In genomic region chr17:63596856-63597557, GRCh38 we compare ENCODE assay signal across 26 cellular contexts. TPM values are rescaled to one million over a fixed set of nuclear protein-coding genes. Genes with fewer than 3 reads are reported as not detected.
A peak's percentile ranks its signal among the peaks of the same experiment; 100 is the strongest.
DNase-seq lines count a peak whose midpoint lies in the region; ATAC-seq and TF ChIP-seq lines count a peak whose summit lies in the region.
"Had no signal": no experiment of that assay in that cellular context is flagged by ENCODE, and none has a peak within 500 bp of the region (broad histone marks: within the 10 kb centered on the region; RNA-seq: fewer than 3 reads in every experiment).

No MANE protein-coding gene starts in this region.

- H3K36me3 ChIP-seq in CD8-positive, alpha-beta T cell (ENCODE audit: insufficient read depth, low read length): no peaks in the 10 kb centered on the region

- CTCF ChIA-PET in activated CD8-positive, alpha-beta T cell treated with anti-CD3 and anti-CD28 coated beads for 36 hours (lab: Charles Lee): interaction anchor here (1.0 kb wide), 1 partner anchor 36 kb away, joined by 3 read pairs; no protein-coding TSS in a partner anchor
- CTCF ChIA-PET in activated CD8-positive, alpha-beta T cell treated with anti-CD3 and anti-CD28 coated beads, Interleukin-2, amount 10 ng/mL, durations not matched to agents 7 days and 5 days (lab: Charles Lee): interaction anchor here (1.2 to 2.3 kb wide), 4 partner anchors 10 to 171 kb away, joined by 3 to 18 read pairs (median 4); no protein-coding TSS in a partner anchor
- CTCF ChIA-PET in CD8-positive, alpha-beta T cell (lab: Charles Lee): interaction anchor here (1.2 kb wide), 1 partner anchor 15 kb away, joined by 9 read pairs; no protein-coding TSS in a partner anchor
- CTCF ChIA-PET in T-cell (lab: Charles Lee): interaction anchor here (0.5 to 0.7 kb wide), 2 partner anchors 47 to 190 kb away, joined by 3 read pairs; no protein-coding TSS in a partner anchor

- no peaks in the 10 kb centered on the region for H3K27me3 Mint-ChIP-seq in activated CD8-positive, alpha-beta T cell treated with anti-CD3 and anti-CD28 coated beads for 36 hours
- H3K27me3 Mint-ChIP-seq in activated CD8-positive, alpha-beta T cell treated with anti-CD3 and anti-CD28 coated beads, Interleukin-2, amount 10 ng/mL, durations not matched to agents 7 days and 5 days (ENCODE audit: low read depth): no peaks in the 10 kb centered on the region
- no peaks in the 10 kb centered on the region for H3K27me3 Mint-ChIP-seq in CD8-positive, alpha-beta T cell (ENCODE audit: low read depth)
- H3K27me3 Mint-ChIP-seq in T-cell (no peaks in the 10 kb centered on the region), mesothelial cell of epicardium (ENCODE audit: low read depth) (no peaks in the 10 kb centered on the region), osteocyte (ENCODE audit: unreplicated experiment) (no peaks in the 10 kb centered on the region)
- no peaks in the 10 kb centered on the region for H3K27me3 Mint-ChIP-seq in effector memory CD8-positive, alpha-beta T cell
- H3K27me3 Mint-ChIP-seq: dendritic cell treated with granulocyte-macrophage colony-stimulating factor and Interleukin-4, amounts not matched to agents 40 ng/mL and 50 ng/mL, for 4 days had no signal

- H3K27me3 ChIP-seq in CD8-positive, alpha-beta T cell (ENCODE audit: insufficient read depth, low read length): no peaks in the 10 kb centered on the region
- H3K27me3 ChIP-seq: body of pancreas, esophagus muscularis mucosa, foreskin keratinocyte, heart right ventricle, tibial nerve had no signal

- H3K4me3 Mint-ChIP-seq in activated CD8-positive, alpha-beta T cell treated with anti-CD3 and anti-CD28 coated beads for 36 hours: no peak overlapping the region
- no peak overlapping the region for H3K4me3 Mint-ChIP-seq in activated CD8-positive, alpha-beta T cell treated with anti-CD3 and anti-CD28 coated beads, Interleukin-2, amount 10 ng/mL, durations not matched to agents 7 days and 5 days
- no peak overlapping the region for H3K4me3 Mint-ChIP-seq in CD8-positive, alpha-beta T cell
- H3K4me3 Mint-ChIP-seq in T-cell: no peak overlapping the region
- H3K4me3 Mint-ChIP-seq in effector memory CD8-positive, alpha-beta T cell: peak overlapping the region; percentile 68 to 74
- H3K4me3 Mint-ChIP-seq in mesothelial cell of epicardium: no peak overlapping the region
- H3K4me3 Mint-ChIP-seq in osteocyte (ENCODE audit: unreplicated experiment): no peak overlapping the region
- H3K4me3 Mint-ChIP-seq: dendritic cell treated with granulocyte-macrophage colony-stimulating factor and Interleukin-4, amounts not matched to agents 40 ng/mL and 50 ng/mL, for 4 days had no signal

- ATAC-seq in activated CD8-positive, alpha-beta T cell treated with anti-CD3 and anti-CD28 coated beads for 36 hours: no peak
- ATAC-seq in activated CD8-positive, alpha-beta T cell treated with anti-CD3 and anti-CD28 coated beads, Interleukin-2, amount 10 ng/mL, durations not matched to agents 7 days and 5 days: no peak
- ATAC-seq in CD8-positive, alpha-beta T cell: peak; percentile 37
- peak in 1 of 4 experiments; percentile 51 for ATAC-seq in T-cell (replicated peaks in 1 of 4)
- peak; percentile 62 for ATAC-seq in effector memory CD8-positive, alpha-beta T cell (replicated peaks)
- ATAC-seq: A549, body of pancreas, foreskin keratinocyte, heart right ventricle had no signal

- DNase-seq in activated CD8-positive, alpha-beta T cell treated with anti-CD3 and anti-CD28 coated beads for 36 hours: no peak
- no peak for DNase-seq in activated CD8-positive, alpha-beta T cell treated with anti-CD3 and anti-CD28 coated beads, Interleukin-2, amount 10 ng/mL, durations not matched to agents 7 days and 5 days
- no peak for DNase-seq in CD8-positive, alpha-beta T cell
- DNase-seq in T-cell (no peak), occipital lobe (lab: John Stamatoyannopoulos, UW) (no peak), mesothelial cell of epicardium (ENCODE audit: low spot score in 2 of 2, unreplicated experiment in 2 of 2) (no peak), osteocyte (ENCODE audit: extremely low spot score, unreplicated experiment) (no peak)
- no peak for DNase-seq in effector memory CD8-positive, alpha-beta T cell
- DNase-seq: activated CD4-positive, alpha-beta T cell treated with anti-CD3 and anti-CD28 coated beads, Interleukin-2, amount 50 U/mL, for 4 hours; activated naive CD4-positive, alpha-beta T cell; activated T-cell treated with anti-CD3 and anti-CD28 coated beads for 4 hours; body of pancreas; DMS 273 treated with DMSO at 0.1 percent for 48 hours; foreskin keratinocyte; H7; heart right ventricle; kidney glomerular epithelial cell; NCI-H1092; NCI-H1694; NCI-H446 treated with DMSO at 0.1 percent for 48 hours; stimulated activated CD4-positive, alpha-beta T cell treated with anti-CD3 and anti-CD28 coated beads, Interleukin-4, amount 100 ng/mL, for 24 hours; T1000 had no signal

- H3K9me3 ChIP-seq in CD8-positive, alpha-beta T cell (ENCODE audit: low read length): no peaks in the 10 kb centered on the region
- H3K9me3 ChIP-seq: A549, body of pancreas, esophagus muscularis mucosa, heart right ventricle, tibial nerve had no signal

- peaks cover 20% of the 10 kb centered on the region for H3K4me1 ChIP-seq in CD8-positive, alpha-beta T cell (ENCODE audit: insufficient read depth, low read length)
- H3K4me1 ChIP-seq: foreskin keratinocyte had no signal

- peak overlapping the region; percentile 11 for H3K27ac Mint-ChIP-seq in activated CD8-positive, alpha-beta T cell treated with anti-CD3 and anti-CD28 coated beads for 36 hours
- no peak overlapping the region for H3K27ac Mint-ChIP-seq in activated CD8-positive, alpha-beta T cell treated with anti-CD3 and anti-CD28 coated beads, Interleukin-2, amount 10 ng/mL, durations not matched to agents 7 days and 5 days
- H3K27ac Mint-ChIP-seq in CD8-positive, alpha-beta T cell: peak overlapping the region; percentile 87
- H3K27ac Mint-ChIP-seq in T-cell (peak overlapping the region; percentile 33 to 64), mesothelial cell of epicardium (no peak overlapping the region), osteocyte (ENCODE audit: unreplicated experiment) (no peak overlapping the region)
- peak overlapping the region; percentile 55 to 72 for H3K27ac Mint-ChIP-seq in effector memory CD8-positive, alpha-beta T cell
- H3K27ac Mint-ChIP-seq: dendritic cell treated with granulocyte-macrophage colony-stimulating factor and Interleukin-4, amounts not matched to agents 40 ng/mL and 50 ng/mL, for 4 days had no signal

- no peak overlapping the region for H3K4me3 ChIP-seq in CD8-positive, alpha-beta T cell (ENCODE audit: low read depth, low read length)
- H3K4me3 ChIP-seq: A549, body of pancreas, esophagus muscularis mucosa, heart right ventricle, tibial nerve had no signal

- no peaks in the 10 kb centered on the region for H3K9me3 Mint-ChIP-seq in activated CD8-positive, alpha-beta T cell treated with anti-CD3 and anti-CD28 coated beads for 36 hours
- no peaks in the 10 kb centered on the region for H3K9me3 Mint-ChIP-seq in activated CD8-positive, alpha-beta T cell treated with anti-CD3 and anti-CD28 coated beads, Interleukin-2, amount 10 ng/mL, durations not matched to agents 7 days and 5 days (ENCODE audit: insufficient read depth)
- no peaks in the 10 kb centered on the region for H3K9me3 Mint-ChIP-seq in CD8-positive, alpha-beta T cell
- H3K9me3 Mint-ChIP-seq in T-cell (no peaks in the 10 kb centered on the region), mesothelial cell of epicardium (no peaks in the 10 kb centered on the region), osteocyte (ENCODE audit: unreplicated experiment) (no peaks in the 10 kb centered on the region)
- no peaks in the 10 kb centered on the region for H3K9me3 Mint-ChIP-seq in effector memory CD8-positive, alpha-beta T cell
- H3K9me3 Mint-ChIP-seq: dendritic cell treated with granulocyte-macrophage colony-stimulating factor and Interleukin-4, amounts not matched to agents 40 ng/mL and 50 ng/mL, for 4 days had no signal

- H3K27ac ChIP-seq in CD8-positive, alpha-beta T cell (ENCODE audit: low read depth, low read length): no peak overlapping the region
- H3K27ac ChIP-seq: A549, body of pancreas, esophagus muscularis mucosa, foreskin keratinocyte, tibial nerve had no signal

- peaks cover 2% of the 10 kb centered on the region for H3K36me3 Mint-ChIP-seq in activated CD8-positive, alpha-beta T cell treated with anti-CD3 and anti-CD28 coated beads for 36 hours (ENCODE audit: low read depth)
- peaks cover 7% of the 10 kb centered on the region for H3K36me3 Mint-ChIP-seq in activated CD8-positive, alpha-beta T cell treated with anti-CD3 and anti-CD28 coated beads, Interleukin-2, amount 10 ng/mL, durations not matched to agents 7 days and 5 days (ENCODE audit: low read depth)
- H3K36me3 Mint-ChIP-seq in CD8-positive, alpha-beta T cell: peaks cover 25% of the 10 kb centered on the region
- H3K36me3 Mint-ChIP-seq in T-cell (no peaks in the 10 kb centered on the region), mesothelial cell of epicardium (no peaks in the 10 kb centered on the region), osteocyte (ENCODE audit: unreplicated experiment) (peaks cover 9% of the 10 kb centered on the region)
- H3K36me3 Mint-ChIP-seq in effector memory CD8-positive, alpha-beta T cell (ENCODE audit: insufficient read depth): peaks cover 6% of the 10 kb centered on the region

- no peak for TF ChIP-seq CTCF in activated CD8-positive, alpha-beta T cell treated with anti-CD3 and anti-CD28 coated beads for 36 hours (IDR thresholded peaks at IDR 0.05)
- no peak for TF ChIP-seq CTCF in CD8-positive, alpha-beta T cell (IDR thresholded peaks at IDR 0.05)
- TF ChIP-seq CTCF in mesothelial cell of epicardium (IDR thresholded peaks at IDR 0.05; ENCODE audit: unreplicated experiment) (no peak), osteocyte (IDR thresholded peaks at IDR 0.05) (no peak)

- intact Hi-C loops in activated CD8-positive, alpha-beta T cell treated with anti-CD3 and anti-CD28 coated beads for 36 hours (cut with micrococcal nuclease): no loop called here
- intact Hi-C loops in CD8-positive, alpha-beta T cell (cut with DNase I, micrococcal nuclease): no loop called here

- POLR2A ChIA-PET in activated CD8-positive, alpha-beta T cell treated with anti-CD3 and anti-CD28 coated beads for 36 hours (lab: Charles Lee): interaction anchor here (0.9 kb wide), 1 partner anchor 28 kb away, joined by 4 read pairs; no protein-coding TSS in a partner anchor
- POLR2A ChIA-PET in activated CD8-positive, alpha-beta T cell treated with anti-CD3 and anti-CD28 coated beads, Interleukin-2, amount 10 ng/mL, durations not matched to agents 7 days and 5 days (lab: Charles Lee): no interaction called here
- POLR2A ChIA-PET in CD8-positive, alpha-beta T cell (lab: Charles Lee): interaction anchor here (0.9 to 1.1 kb wide), 3 partner anchors 25 to 101 kb away, joined by 3 read pairs; partner anchors contain the start of gene MAP3K3
- POLR2A ChIA-PET in T-cell (lab: Charles Lee): interaction anchor here in 1 of 2 donors (0.7 to 1.3 kb wide), 2 partner anchors 14 to 28 kb away, joined by 3 to 6 read pairs; no protein-coding TSS in a partner anchor

- H3K4me1 Mint-ChIP-seq in activated CD8-positive, alpha-beta T cell treated with anti-CD3 and anti-CD28 coated beads for 36 hours (ENCODE audit: low read depth): peaks cover 35% of the 10 kb centered on the region
- H3K4me1 Mint-ChIP-seq in activated CD8-positive, alpha-beta T cell treated with anti-CD3 and anti-CD28 coated beads, Interleukin-2, amount 10 ng/mL, durations not matched to agents 7 days and 5 days (ENCODE audit: low read depth): peaks cover 31% of the 10 kb centered on the region
- H3K4me1 Mint-ChIP-seq in CD8-positive, alpha-beta T cell (ENCODE audit: low read depth): peaks cover 43% of the 10 kb centered on the region
- H3K4me1 Mint-ChIP-seq in T-cell (peaks cover 35 to 43% (median 40%) of the 10 kb centered on the region in 3 donors), mesothelial cell of epicardium (peaks cover 13% of the 10 kb centered on the region), osteocyte (ENCODE audit: unreplicated experiment) (peaks cover 15% of the 10 kb centered on the region)
- H3K4me1 Mint-ChIP-seq in effector memory CD8-positive, alpha-beta T cell (ENCODE audit: low read depth in 2 of 2): peaks cover 41 to 47% of the 10 kb centered on the region in 2 donors

RNA-seq across cellular contexts. Expression of gene TACO1, which starts 3.7 kb away (rescaled TPM):
- total RNA-seq in activated CD8-positive, alpha-beta T cell treated with anti-CD3 and anti-CD28 coated beads for 36 hours: 10 to 100 TPM; 27.0 to 30.4 TPM
- total RNA-seq in activated CD8-positive, alpha-beta T cell treated with anti-CD3 and anti-CD28 coated beads, Interleukin-2, amount 10 ng/mL, durations not matched to agents 7 days and 5 days: 10 to 100 TPM; 22.9 to 24.5 TPM
- total RNA-seq in CD8-positive, alpha-beta T cell: 10 to 100 TPM; 13.7 to 15.9 TPM
- total RNA-seq in T-cell (10 to 100 TPM; 10.9 to 20.5 (median 18.8) TPM), occipital lobe (5.5 TPM), mesothelial cell of epicardium (14.2 to 18.9 TPM (median 16.2 TPM) in 3 replicates), osteocyte (20.9 and 23.8 TPM in 2 replicates)

RNA-seq across cellular contexts. Expression of gene MAP3K3, which starts 25.2 kb away (rescaled TPM):
- total RNA-seq in activated CD8-positive, alpha-beta T cell treated with anti-CD3 and anti-CD28 coated beads for 36 hours: 10 to 100 TPM; 20.6 to 22.5 TPM
- 10 to 100 TPM; 31.4 to 32.8 TPM for total RNA-seq in activated CD8-positive, alpha-beta T cell treated with anti-CD3 and anti-CD28 coated beads, Interleukin-2, amount 10 ng/mL, durations not matched to agents 7 days and 5 days
- total RNA-seq in CD8-positive, alpha-beta T cell: 10 to 100 TPM; 72.9 to 74.5 TPM
- total RNA-seq in T-cell: 10 to 100 TPM; 71.0 to 91.1 (median 85.4) TPM
- 21.4 TPM for total RNA-seq in occipital lobe
- 23.1 to 24.0 TPM (median 23.4 TPM) in 3 replicates for total RNA-seq in mesothelial cell of epicardium
- total RNA-seq in osteocyte: 41.0 and 41.7 TPM in 2 replicates

RNA-seq across cellular contexts. Expression of gene DCAF7, which starts 46.7 kb away (rescaled TPM):
- 100 to 1,000 TPM; 104 to 105 TPM for total RNA-seq in activated CD8-positive, alpha-beta T cell treated with anti-CD3 and anti-CD28 coated beads for 36 hours
- total RNA-seq in activated CD8-positive, alpha-beta T cell treated with anti-CD3 and anti-CD28 coated beads, Interleukin-2, amount 10 ng/mL, durations not matched to agents 7 days and 5 days: 100 to 1,000 TPM; 127 TPM
- total RNA-seq in CD8-positive, alpha-beta T cell: 10 to 100 TPM; 10.7 to 11.7 TPM
- total RNA-seq in T-cell (10 to 100 TPM; 39.5 to 84.4 (median 74.8) TPM), occipital lobe (32.3 TPM), mesothelial cell of epicardium (144 to 155 TPM (median 149 TPM) in 3 replicates), osteocyte (93.9 and 97.4 TPM in 2 replicates)

Comparison
In these comparisons a context has a peak if more than half of its experiments do, and no peak if none do; other contexts are left out.
1. H3K27ac Mint-ChIP-seq: peak in activated CD8-positive, alpha-beta T cell treated with anti-CD3 and anti-CD28 coated beads for 36 hours (single experiment), CD8-positive, alpha-beta T cell (single experiment), T-cell (2 of 2) and effector memory CD8-positive, alpha-beta T cell (2 of 2); none in activated CD8-positive, alpha-beta T cell treated with anti-CD3 and anti-CD28 coated beads, Interleukin-2, amount 10 ng/mL, durations not matched to agents 7 days and 5 days (single experiment), mesothelial cell of epicardium (single experiment) and osteocyte (single experiment).
2. ATAC-seq: peak in CD8-positive, alpha-beta T cell (single experiment) and effector memory CD8-positive, alpha-beta T cell (single experiment); none in activated CD8-positive, alpha-beta T cell treated with anti-CD3 and anti-CD28 coated beads for 36 hours (single experiment) and activated CD8-positive, alpha-beta T cell treated with anti-CD3 and anti-CD28 coated beads, Interleukin-2, amount 10 ng/mL, durations not matched to agents 7 days and 5 days (single experiment).
3. H3K4me3 Mint-ChIP-seq: peak in effector memory CD8-positive, alpha-beta T cell (2 of 2); none in activated CD8-positive, alpha-beta T cell treated with anti-CD3 and anti-CD28 coated beads for 36 hours (single experiment), activated CD8-positive, alpha-beta T cell treated with anti-CD3 and anti-CD28 coated beads, Interleukin-2, amount 10 ng/mL, durations not matched to agents 7 days and 5 days (single experiment), CD8-positive, alpha-beta T cell (single experiment), T-cell (0 of 3), mesothelial cell of epicardium (single experiment) and osteocyte (single experiment).